12 cellular contexts compared by ENCODE assay signal in genomic region chr4:40626183-40626990, GRCh38. TPM values are rescaled to one million over a fixed set of nuclear protein-coding genes. Genes with fewer than 3 reads are reported as not detected.
A peak's percentile ranks its signal among the peaks of the same experiment; 100 is the strongest.
DNase-seq lines count a peak whose midpoint lies in the region; ATAC-seq and TF ChIP-seq lines count a peak whose summit lies in the region.
"Had no signal": no experiment of that assay in that cellular context is flagged by ENCODE, and none has a peak within 500 bp of the region (broad histone marks: within the 10 kb centered on the region; RNA-seq: fewer than 3 reads in every experiment).

No MANE protein-coding gene starts in this region.

- H3K4me1 Mint-ChIP-seq in natural killer cell treated with Interleukin-12 subunit alpha and Interleukin-12 subunit beta and Interleukin-15 and Interleukin-18, amount 100 ng/mL, for 72 hours (ENCODE audit: low read depth in 2 of 2), result peaks cover 25 to 26% of the 10 kb centered on the region in 2 donors

- ATAC-seq in body of pancreas (no peak), HG02852 (IDR thresholded peaks at IDR 0.05; ENCODE audit: unreplicated experiment) (no peak), HG02970 (IDR thresholded peaks at IDR 0.05; ENCODE audit: low FRiP score, unreplicated experiment) (no peak)
- no peak for ATAC-seq in natural killer cell treated with Interleukin-12 subunit alpha and Interleukin-12 subunit beta and Interleukin-15 and Interleukin-18, amount 100 ng/mL, for 72 hours

- H3K4me3 Mint-ChIP-seq in natural killer cell treated with Interleukin-12 subunit alpha and Interleukin-12 subunit beta and Interleukin-15 and Interleukin-18, amount 100 ng/mL, for 72 hours, result no peak overlapping the region

- H3K79me2 ChIP-seq in mesendoderm (ENCODE audit: control insufficient read depth, insufficient read depth, low read length), result peaks cover 46% of the 10 kb centered on the region

- no peaks in the 10 kb centered on the region for H3K9me3 ChIP-seq in body of pancreas

- CTCF ChIA-PET in GM10248 (lab: Yijun Ruan, JAX), result interaction anchor here (0.8 to 2.2 kb wide), 8 partner anchors 9 to 94 kb away, joined by 3 to 9 read pairs (median 3); no protein-coding TSS in a partner anchor

- H3K4me1 ChIP-seq in body of pancreas (peaks cover 61% of the 10 kb centered on the region), mesendoderm (ENCODE audit: control insufficient read depth, low read depth, low read length) (peaks cover 9% of the 10 kb centered on the region)

- POLR2A ChIA-PET in GM10248 (lab: Yijun Ruan, JAX), result no interaction called here

- WGBS in body of pancreas, 2 donors, result 25 to 42% methylated on average over 10 of the region's 10 CpGs
- no CpG with 5 or more reads among the region's 10 CpGs for WGBS in mesendoderm (ENCODE audit: extremely low coverage, insufficient coverage, low lambda C conversion rate)

- no peaks in the 10 kb centered on the region for H3K36me3 ChIP-seq in body of pancreas (replicated peaks in 1 of 2; ENCODE audit: insufficient read depth in 1 of 2, low read depth in 2 of 2)
- no peaks in the 10 kb centered on the region for H3K36me3 ChIP-seq in mesendoderm (ENCODE audit: control insufficient read depth, insufficient read depth, low read length)

- H3K36me3 Mint-ChIP-seq in natural killer cell treated with Interleukin-12 subunit alpha and Interleukin-12 subunit beta and Interleukin-15 and Interleukin-18, amount 100 ng/mL, for 72 hours, result peaks cover 11% of the 10 kb centered on the region

- H2BK5ac ChIP-seq in mesendoderm (ENCODE audit: low read length), result no peak overlapping the region

- peak overlapping the region; percentile 87 for H3K18ac ChIP-seq in mesendoderm (ENCODE audit: low read length)

- intact Hi-C loops in body of pancreas (cut with DNase I), result no loop called here

- peak overlapping the region; percentile 41 for H3K9ac ChIP-seq in mesendoderm (ENCODE audit: low read length)

- H3K27me3 ChIP-seq in body of pancreas (no peaks in the 10 kb centered on the region), mesendoderm (ENCODE audit: insufficient read depth, low read length, poor library complexity) (no peaks in the 10 kb centered on the region)

- no peak overlapping the region for H3K4me3 ChIP-seq in body of pancreas
- no peak overlapping the region for H3K4me3 ChIP-seq in mesendoderm (ENCODE audit: low read length)

- in situ Hi-C loops in Caki2 (cut with HindIII; ENCODE audit: low pct_unique_long_range_greater_than_20kb, low sequenced_read_pairs), result no loop called here

- H3K27ac ChIP-seq in body of pancreas (peak overlapping the region in 3 of 4 donors; percentile 7 to 99 (median 38)), mesendoderm (ENCODE audit: low read depth, low read length) (no peak overlapping the region)

- H3K56ac ChIP-seq in mesendoderm (ENCODE audit: low read length), result peak overlapping the region; percentile 68

- TF ChIP-seq CTCF in body of pancreas (IDR thresholded peaks at IDR 0.05) (no peak), GM10248 (IDR thresholded peaks at IDR 0.05; ENCODE audit: control extremely low read depth, extremely low read depth, low read depth, missing control alignments) (no peak)

- H2BK15ac ChIP-seq in mesendoderm (replicated peaks; ENCODE audit: low read depth), result no peak overlapping the region

- H3K79me1 ChIP-seq in mesendoderm (ENCODE audit: low read length), result no peaks in the 10 kb centered on the region

- H3K4ac ChIP-seq in mesendoderm (ENCODE audit: low read depth, low read length), result no peak overlapping the region

- DNase-seq in Caki2 (ENCODE audit: low read depth) (peak; percentile 54), HK-2 (ENCODE audit: unreplicated experiment) (peak; percentile 21), body of pancreas (peak in 3 of 4 donors; percentile 25 to 45 (median 27)), mesendoderm (peak; percentile 47), GM10248 (ENCODE audit: extremely low spot score) (no peak)
- DNase-seq in natural killer cell treated with Interleukin-12 subunit alpha and Interleukin-12 subunit beta and Interleukin-15 and Interleukin-18, amount 100 ng/mL, for 72 hours (ENCODE audit: low spot score), result no peak
- DNase-seq: DND-41, NCI-H1417 treated with DMSO at 0.1 percent for 48 hours had no signal

- peaks cover 5% of the 10 kb centered on the region for H3K9me3 Mint-ChIP-seq in natural killer cell treated with Interleukin-12 subunit alpha and Interleukin-12 subunit beta and Interleukin-15 and Interleukin-18, amount 100 ng/mL, for 72 hours

- TF ChIP-seq POLR2A in body of pancreas (IDR thresholded peaks at IDR 0.05), result no peak

- H4K5ac ChIP-seq in mesendoderm (ENCODE audit: low read length), result no peak overlapping the region

- no peak overlapping the region for H2BK120ac ChIP-seq in mesendoderm (ENCODE audit: low read depth, low read length)

- peak overlapping the region in 1 of 2 donors; percentile 9 for H3K27ac Mint-ChIP-seq in natural killer cell treated with Interleukin-12 subunit alpha and Interleukin-12 subunit beta and Interleukin-15 and Interleukin-18, amount 100 ng/mL, for 72 hours

- H3K27me3 Mint-ChIP-seq in natural killer cell treated with Interleukin-12 subunit alpha and Interleukin-12 subunit beta and Interleukin-15 and Interleukin-18, amount 100 ng/mL, for 72 hours, result peaks cover 39 to 58% of the 10 kb centered on the region in 2 donors

- peak overlapping the region; percentile 31 for H3K4me2 ChIP-seq in mesendoderm (ENCODE audit: low read length)

- H4K8ac ChIP-seq in mesendoderm (ENCODE audit: low read depth, low read length), result no peak overlapping the region

- H3K23ac ChIP-seq in mesendoderm (ENCODE audit: low read length), result no peak overlapping the region

- H2AK5ac ChIP-seq in mesendoderm (ENCODE audit: low read length), result no peak overlapping the region

RNA-seq across cellular contexts. Expression of gene RBM47, which starts 3.3 kb away (rescaled TPM):
- 45.5 and 54.3 TPM in 2 replicates for total RNA-seq in Caki2 (2014; rRNA removed; shearing (Covaris generic); ENCODE audit: low replicate concordance)
- total RNA-seq in body of pancreas, result 10 to 100 TPM; 79.9 to 99.5 TPM
- 50.9 TPM for polyA plus RNA-seq in mesendoderm (2013, experiment 1 of 2)
- 51.8 TPM for polyA plus RNA-seq in mesendoderm (2013, experiment 2 of 2)
- 10 to 100 TPM in 1 of 2 donors, 1 to 10 TPM in 1; 8.5 to 15.4 TPM for total RNA-seq in natural killer cell treated with Interleukin-12 subunit alpha and Interleukin-12 subunit beta and Interleukin-15 and Interleukin-18, amount 100 ng/mL, for 72 hours
- total RNA-seq: endothelial cell of umbilical vein, myocyte had no signal
- polyA plus RNA-seq: endothelial cell of umbilical vein had no signal

Comparison
In these comparisons a context has a peak if more than half of its experiments do, and no peak if none do; other contexts are left out.
1. DNase-seq: peak in Caki2 (single experiment), HK-2 (single experiment), body of pancreas (3 of 4) and mesendoderm (single experiment); none in natural killer cell treated with Interleukin-12 subunit alpha and Interleukin-12 subunit beta and Interleukin-15 and Interleukin-18, amount 100 ng/mL, for 72 hours (single experiment) and GM10248 (single experiment).